Comparison of ENCODE assay signal across 22 cellular contexts in the genomic region with DNA sequence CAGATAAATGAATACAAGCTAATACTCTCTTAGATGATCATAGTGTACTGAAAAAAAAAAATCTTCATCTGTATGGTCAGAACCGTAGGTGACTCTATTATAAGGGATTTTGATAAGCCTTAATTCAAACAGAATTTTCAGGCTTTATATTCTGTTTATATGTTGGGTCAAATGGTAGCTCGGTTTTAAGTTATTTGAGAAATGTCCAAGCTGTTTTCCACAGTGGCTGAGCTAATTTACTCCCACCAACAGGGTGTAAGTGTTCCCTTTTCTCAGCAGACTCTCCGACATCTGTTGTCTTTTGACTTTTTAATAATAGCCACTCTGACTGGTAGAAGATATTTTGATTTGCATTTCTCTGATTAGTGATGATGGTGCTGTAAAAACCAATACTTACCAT.
DNase-seq lines count a peak whose midpoint lies in the region; ATAC-seq and TF ChIP-seq lines count a peak whose summit lies in the region.
"Had no signal": no experiment of that assay in that cellular context is flagged by ENCODE, and none has a peak within 500 bp of the region (broad histone marks: within the 10 kb centered on the region; RNA-seq: fewer than 3 reads in every experiment).

No MANE protein-coding gene starts in this region.

- H3K27ac ChIP-seq in IMR-90 (ENCODE audit: insufficient read depth, low read length) (no peak overlapping the region), smooth muscle cell (ENCODE audit: low read depth) (peak overlapping the region; percentile 59)
- H3K27ac ChIP-seq: A549; BLaER1 treated with 17β-estradiol and CSF1 and Interleukin-3, amounts not matched to agents 10 nM and 100 nM; SJCRH30 had no signal

- no peak overlapping the region; a peak in 1 of 4 replicates for H4K8ac ChIP-seq in IMR-90 (ENCODE audit: low read depth in 2 of 2, low read length in 2 of 2)

- H3K4me1 ChIP-seq in IMR-90 (ENCODE audit: control insufficient read depth, insufficient read depth, low read length) (peaks cover 11% of the 10 kb centered on the region; the same call in 1 of the 2 replicates), smooth muscle cell (ENCODE audit: low read depth) (no peaks in the 10 kb centered on the region)
- H3K4me1 ChIP-seq: A549, SJCRH30 had no signal

- dilution Hi-C loops in IMR-90 (cut with HindIII; ENCODE audit: low sequenced_read_pairs, unreplicated experiment) = no loop called here

- no peak for TF ChIP-seq POLR2A in IMR-90 (IDR thresholded peaks at IDR 0.05; ENCODE audit: low read depth, low read length)

- H2BK20ac ChIP-seq in IMR-90 (ENCODE audit: low read depth, low read length) = peak overlapping the region; percentile 37; the same call in 1 of the 2 replicates

- H2AFZ ChIP-seq in IMR-90 (replicated peaks; ENCODE audit: low read length, poor library complexity) (no peak overlapping the region), smooth muscle cell (ENCODE audit: low read depth) (no peak overlapping the region)

- peak overlapping the region; percentile 3 for H2BK5ac ChIP-seq in IMR-90 (ENCODE audit: low read depth, low read length, poor library complexity, severe bottlenecking)

- peaks cover 3% of the 10 kb centered on the region; the same call in 1 of the 2 replicates for H3K9me1 ChIP-seq in IMR-90 (ENCODE audit: insufficient read depth, low read length)

- no peak for TF ChIP-seq RAD21 in IMR-90 (IDR thresholded peaks at IDR 0.05; ENCODE audit: low read length)

- no CpG with 5 or more reads among the region's 3 CpGs for WGBS in IMR-90 (ENCODE audit: extremely low coverage in 2 of 2, insufficient read length in 1 of 2), 2 experiments
- 14% methylated on average over 3 of the region's 3 CpGs for WGBS in smooth muscle cell (ENCODE audit: low lambda C conversion rate)

- BruUV-seq in IMR-90 (replicated peaks; lab: Mats Ljungman, UMichigan) = no TSS peak

- no peak overlapping the region for H3K4ac ChIP-seq in IMR-90 (ENCODE audit: low read depth, low read length)

- no peak overlapping the region for H3K4me3 ChIP-seq in IMR-90 (ENCODE audit: insufficient read depth, low read depth, low read length)
- H3K4me3 ChIP-seq in smooth muscle cell = no peak overlapping the region
- H3K4me3 ChIP-seq: A549; BLaER1 treated with 17β-estradiol and CSF1 and Interleukin-3, amounts not matched to agents 10 nM and 100 nM; K562; SJCRH30 had no signal

- H3K14ac ChIP-seq in IMR-90 (replicated peaks; ENCODE audit: low read depth, low read length) = no peak overlapping the region

- no peak overlapping the region for H3K4me2 ChIP-seq in IMR-90 (ENCODE audit: low read depth, low read length)
- peak overlapping the region; percentile 79 for H3K4me2 ChIP-seq in smooth muscle cell
- H3K4me2 ChIP-seq: A549; BLaER1 treated with 17β-estradiol and CSF1 and Interleukin-3, amounts not matched to agents 10 nM and 100 nM had no signal

- no peak overlapping the region for H2BK15ac ChIP-seq in IMR-90 (ENCODE audit: low read depth, low read length)

- H3K79me1 ChIP-seq in IMR-90 (ENCODE audit: low read depth in 1 of 2, low read length in 2 of 2) = no peaks in the 10 kb centered on the region

- no peak for DNase-seq in IMR-90
- DNase-seq in astrocyte of the hippocampus (ENCODE audit: low read depth, low spot score) = peak; percentile 8
- peak; percentile 27 for DNase-seq in left kidney (ENCODE audit: low read depth, low spot score)
- no peak for DNase-seq in smooth muscle cell (lab: John Stamatoyannopoulos, UW; ENCODE audit: unreplicated experiment)
- DNase-seq in NCI-H1092 (lab: John Stamatoyannopoulos, UW) = no peak
- DNase-seq: AML-193; CD4-positive, alpha-beta T cell; Kasumi-1; NCI-H1105; NCI-H146; NCI-H1930; NCI-H2107; NCI-H446; NCI-H524 treated with DMSO at 0.1 percent for 48 hours; NCI-H774; SJCRH30 had no signal

- H4K5ac ChIP-seq in IMR-90 (ENCODE audit: low read depth, low read length) = no peak overlapping the region

- no peaks in the 10 kb centered on the region for H4K20me1 ChIP-seq in IMR-90 (ENCODE audit: insufficient read depth, low read length)
- no peaks in the 10 kb centered on the region for H4K20me1 ChIP-seq in smooth muscle cell (ENCODE audit: low read depth)
- H4K20me1 ChIP-seq: BLaER1 treated with 17β-estradiol and CSF1 and Interleukin-3, amounts not matched to agents 10 nM and 100 nM had no signal

- no peak overlapping the region for H3K9ac ChIP-seq in IMR-90 (ENCODE audit: low read depth, low read length)
- H3K9ac ChIP-seq in smooth muscle cell (ENCODE audit: low read depth) = no peak overlapping the region
- H3K9ac ChIP-seq: BLaER1 treated with 17β-estradiol and CSF1 and Interleukin-3, amounts not matched to agents 10 nM and 100 nM had no signal

- no peak overlapping the region for H2BK120ac ChIP-seq in IMR-90 (ENCODE audit: low read depth, low read length)

- no peak overlapping the region for H4K91ac ChIP-seq in IMR-90 (ENCODE audit: insufficient read depth, low read depth, low read length)

- peak overlapping the region; percentile 83; the same call in 1 of the 2 replicates for H3K18ac ChIP-seq in IMR-90 (ENCODE audit: low read depth, low read length)

- no peak for ATAC-seq in IMR-90 (ENCODE audit: low read depth)
- no peak for ATAC-seq in HG02852 (IDR thresholded peaks at IDR 0.05; ENCODE audit: unreplicated experiment)
- ATAC-seq in activated CD4-positive, CD25-positive, alpha-beta regulatory T cell treated with anti-CD3 and anti-CD28 coated beads, Interleukin-2, amount 50 U/mL, for 24 hours = no peak
- ATAC-seq: A549, HepG2, K562 had no signal

- no peaks in the 10 kb centered on the region for H3K36me3 ChIP-seq in IMR-90 (ENCODE audit: control insufficient read depth, insufficient read depth, low read length)
- no peaks in the 10 kb centered on the region for H3K36me3 ChIP-seq in smooth muscle cell (ENCODE audit: low read depth)
- H3K36me3 ChIP-seq: BLaER1 treated with 17β-estradiol and CSF1 and Interleukin-3, amounts not matched to agents 10 nM and 100 nM; SJCRH30 had no signal

- H3K56ac ChIP-seq in IMR-90 (ENCODE audit: extremely low read depth, insufficient read depth, low read length) = no peak overlapping the region

- peaks cover 10% of the 10 kb centered on the region for H3F3A ChIP-seq in smooth muscle cell (ENCODE audit: low read depth)

- intact Hi-C loops in IMR-90 (cut with micrococcal nuclease) = no loop called here

- TF ChIP-seq CTCF in IMR-90 (conservative IDR thresholded peaks at IDR 0.05; ENCODE audit: low read depth, low read length) = no peak
- TF ChIP-seq CTCF in smooth muscle cell (IDR thresholded peaks at IDR 0.05; ENCODE audit: borderline replicate concordance, insufficient read depth, poor library complexity, severe bottlenecking) = no peak

- no peak overlapping the region for H2AK9ac ChIP-seq in IMR-90 (replicated peaks; ENCODE audit: low read depth, low read length, poor library complexity)

- H2AK5ac ChIP-seq in IMR-90 (ENCODE audit: low read depth, low read length) = no peak overlapping the region

- POLR2A ChIA-PET in IMR-90 (lab: Charles Lee; ENCODE audit: unreplicated experiment) = no interaction called here

- no peaks in the 10 kb centered on the region for H3K27me3 ChIP-seq in IMR-90 (ENCODE audit: control insufficient read depth, insufficient read depth, low read length)
- H3K27me3 ChIP-seq in smooth muscle cell (ENCODE audit: low read depth) = no peaks in the 10 kb centered on the region
- H3K27me3 ChIP-seq: BLaER1 treated with 17β-estradiol and CSF1 and Interleukin-3, amounts not matched to agents 10 nM and 100 nM; SJCRH30 had no signal

- H3K9me3 ChIP-seq in IMR-90 (ENCODE audit: control insufficient read depth, insufficient read depth, low read length) = no peaks in the 10 kb centered on the region
- no peaks in the 10 kb centered on the region for H3K9me3 ChIP-seq in smooth muscle cell (replicated peaks; ENCODE audit: low read depth)
- H3K9me3 ChIP-seq: A549; BLaER1 treated with 17β-estradiol and CSF1 and Interleukin-3, amounts not matched to agents 10 nM and 100 nM; SJCRH30 had no signal

- in situ Hi-C loops in IMR-90 (cut with MboI; ENCODE audit: low sequenced_read_pairs) = no loop called here

- H3K79me2 ChIP-seq in smooth muscle cell (ENCODE audit: low read depth) = no peaks in the 10 kb centered on the region

- no peak overlapping the region for H3K23ac ChIP-seq in IMR-90 (ENCODE audit: low read depth, low read length)

- CTCF ChIA-PET in IMR-90 (lab: Yijun Ruan, JAX) = no interaction called here

TF ChIP-seq in IMR-90, 13 proteins besides CTCF, POLR2A, EP300 and RAD21:
- no peak for TF ChIP-seq CEBPB (IDR thresholded peaks at IDR 0.05; ENCODE audit: low read depth, low read length)
- no peak for TF ChIP-seq BHLHE40 (IDR thresholded peaks at IDR 0.05; ENCODE audit: low read depth, low read length)
- no peak for TF ChIP-seq CHD1 (IDR thresholded peaks at IDR 0.05; ENCODE audit: low read depth, low read length)

Comparison
In these comparisons a context has a peak if more than half of its experiments do, and no peak if none do; other contexts are left out.
1. DNase-seq: peak in astrocyte of the hippocampus (single experiment) and left kidney (single experiment); none in IMR-90 (single experiment), smooth muscle cell (single experiment) and NCI-H1092 (single experiment).